Comparison of ENCODE assay signal across 3 cellular contexts in genomic region chr15:86235667-86236066, GRCh38.
TF ChIP-seq lines count a peak whose summit lies in the region.

No MANE protein-coding gene starts in this region.

TF ChIP-seq in SK-N-SH, 30 proteins besides CTCF, POLR2A, EP300 and RAD21:
- no peak for TF ChIP-seq FOXM1 (IDR thresholded peaks at IDR 0.05; ENCODE audit: low read depth)

TF ChIP-seq in SK-N-SH treated with all-trans-retinoic acid at 6 μM for 48 hours, 23 proteins besides CTCF, POLR2A, EP300 and RAD21 (continued from another document):
- TF ChIP-seq PATZ1 (CRISPR knock-in tag; IDR thresholded peaks at IDR 0.05; ENCODE audit: borderline replicate concordance) (no peak), CREB5 (CRISPR knock-in tag; IDR thresholded peaks at IDR 0.05; ENCODE audit: low read depth) (no peak), GLIS3 (CRISPR knock-in tag; IDR thresholded peaks at IDR 0.05) (no peak), OSR1 (CRISPR knock-in tag; IDR thresholded peaks at IDR 0.05) (no peak), ESRRG (CRISPR knock-in tag; IDR thresholded peaks at IDR 0.05) (no peak), ZNF565 (CRISPR knock-in tag; conservative IDR thresholded peaks at IDR 0.05; ENCODE audit: low read depth) (no peak), ZNF70 (CRISPR knock-in tag; IDR thresholded peaks at IDR 0.05) (no peak), ZNF8 (CRISPR knock-in tag; IDR thresholded peaks at IDR 0.05) (no peak), ARNTL (CRISPR knock-in tag; IDR thresholded peaks at IDR 0.05; ENCODE audit: borderline replicate concordance, low read depth) (no peak), TCF4 (CRISPR knock-in tag; IDR thresholded peaks at IDR 0.05; ENCODE audit: borderline replicate concordance) (no peak), ISL1 (CRISPR knock-in tag; IDR thresholded peaks at IDR 0.05) (no peak), PPARA (CRISPR knock-in tag; IDR thresholded peaks at IDR 0.05; ENCODE audit: borderline replicate concordance) (no peak), TSHZ2 (CRISPR knock-in tag; IDR thresholded peaks at IDR 0.05) (no peak), BACH2 (CRISPR knock-in tag; IDR thresholded peaks at IDR 0.05; ENCODE audit: borderline replicate concordance) (no peak)

TF ChIP-seq in H1, 55 proteins besides CTCF, POLR2A, EP300 and RAD21:
- no peak for TF ChIP-seq KDM5A (IDR thresholded peaks at IDR 0.05; ENCODE audit: low read length)
- no peak for TF ChIP-seq NRF1 (IDR thresholded peaks at IDR 0.05; ENCODE audit: low read depth, low read length)
- TF ChIP-seq TCF12 (IDR thresholded peaks at IDR 0.05; ENCODE audit: low read depth, low read length): no peak
- no peak for TF ChIP-seq SP2 (IDR thresholded peaks at IDR 0.05; ENCODE audit: low read length)
- TF ChIP-seq SP4 (IDR thresholded peaks at IDR 0.05; ENCODE audit: low read length): no peak
- TF ChIP-seq CBX5 (IDR thresholded peaks at IDR 0.05; ENCODE audit: low read depth, low read length): no peak
- TF ChIP-seq TAF7 (optimal IDR thresholded peaks at IDR 0.05; ENCODE audit: borderline replicate concordance, low read depth, low read length): no peak
- no peak for TF ChIP-seq ZNF274 (IDR thresholded peaks at IDR 0.05; ENCODE audit: borderline replicate concordance, extremely low read depth, low read length)
- TF ChIP-seq EGR1 (IDR thresholded peaks at IDR 0.05; ENCODE audit: borderline replicate concordance, low read depth, low read length): no peak
- no peak for TF ChIP-seq KDM1A (IDR thresholded peaks at IDR 0.05; ENCODE audit: borderline replicate concordance, low read length)
TF ChIP-seq in H1: peak in this region for 0.
